ENCODE assay signal across 8 cellular contexts in the genomic region with DNA sequence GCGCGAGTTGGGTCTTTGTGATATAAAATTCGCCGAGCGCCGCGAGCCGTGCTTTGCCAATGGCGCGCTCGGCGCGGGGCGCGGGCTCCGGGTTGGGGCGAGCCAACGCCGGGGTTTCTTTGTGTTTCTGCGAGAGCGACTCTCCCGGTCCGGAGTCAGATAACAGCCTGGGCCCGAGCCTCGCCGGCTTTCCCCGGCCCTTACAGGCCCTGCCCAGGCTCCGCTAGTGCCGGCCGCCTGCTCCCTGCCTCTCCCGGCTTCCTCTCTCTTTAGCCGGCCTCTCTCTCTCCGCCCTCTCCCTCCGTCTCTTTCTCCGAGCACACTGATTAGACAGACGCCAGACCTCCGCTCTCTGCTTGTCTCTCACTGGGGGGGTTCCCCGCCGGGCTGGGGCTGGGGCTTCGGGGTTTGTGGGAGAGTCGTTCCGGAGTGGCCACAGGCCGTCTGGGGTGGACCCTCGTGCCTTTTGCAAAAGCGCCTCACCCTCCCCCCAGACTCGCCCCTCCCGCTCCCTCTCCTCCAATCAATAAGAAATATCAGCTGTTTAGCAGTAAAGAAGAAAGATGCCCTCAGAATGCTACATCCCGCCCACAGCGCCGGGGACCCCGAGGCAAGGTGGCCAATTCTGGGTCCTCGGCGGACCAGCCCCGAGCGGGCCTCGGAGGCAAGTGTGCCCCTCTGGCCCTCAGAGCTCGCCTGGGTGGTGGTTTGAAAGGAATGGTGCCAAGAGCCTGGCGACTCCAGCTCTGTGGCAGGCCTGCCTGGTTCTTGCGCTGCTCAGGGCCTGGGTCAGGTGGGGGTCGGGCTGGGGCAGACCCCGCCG. TPM values are rescaled to one million over a fixed set of nuclear protein-coding genes. Genes with fewer than 3 reads are reported as not detected.
A peak's percentile ranks its signal among the peaks of the same experiment; 100 is the strongest.
DNase-seq lines count a peak whose midpoint lies in the region; ATAC-seq and TF ChIP-seq lines count a peak whose summit lies in the region.

No MANE protein-coding gene starts in this region.

- BruUV-seq in PC-9 (replicated peaks; lab: Mats Ljungman, UMichigan): no TSS peak

- peak overlapping the region; percentile 55 for H3K27ac ChIP-seq in PC-9

- ATAC-seq in GM18873 (IDR thresholded peaks at IDR 0.05; ENCODE audit: low FRiP score, unreplicated experiment): no peak

- H3K9ac ChIP-seq in endocrine pancreas (ENCODE audit: control insufficient read depth, insufficient read depth, low read length): peak overlapping the region; percentile 22

- H3K27me3 ChIP-seq in PC-9 (ENCODE audit: insufficient read depth, low read depth): no peaks in the 10 kb centered on the region
- no peaks in the 10 kb centered on the region for H3K27me3 ChIP-seq in endocrine pancreas (ENCODE audit: control insufficient read depth, insufficient read depth, low read length)

- H4K20me1 ChIP-seq in PC-9 (ENCODE audit: insufficient read depth): peaks cover 44% of the 10 kb centered on the region

- intact Hi-C loops in PC-9 (cut with micrococcal nuclease; ENCODE audit: unreplicated experiment): no loop called here

- no peak for TF ChIP-seq CTCF in GM20000 (IDR thresholded peaks at IDR 0.05; ENCODE audit: extremely low read depth, missing control alignments)
- TF ChIP-seq CTCF in PC-9 (conservative IDR thresholded peaks at IDR 0.05): no peak

- no peaks in the 10 kb centered on the region for H3K9me3 ChIP-seq in PC-9 (ENCODE audit: insufficient read depth, low read depth)
- H3K9me3 ChIP-seq in endocrine pancreas (ENCODE audit: control insufficient read depth, low read length): no peaks in the 10 kb centered on the region

- H3K4me2 ChIP-seq in PC-9: peak overlapping the region; percentile 94

- POLR2A ChIA-PET in PC-9 (lab: Charles Lee; ENCODE audit: unreplicated experiment): interaction anchor here (0.6 kb wide), 1 partner anchor 458 kb away, joined by 23 read pairs; no protein-coding TSS in a partner anchor

- H3F3A ChIP-seq in PC-9 (ENCODE audit: insufficient read depth, low read depth): peaks cover 19% of the 10 kb centered on the region; the same call in 1 of the 2 replicates

- H3K79me2 ChIP-seq in PC-9 (ENCODE audit: low read depth): peaks cover 90% of the 10 kb centered on the region

- H3K36me3 ChIP-seq in PC-9 (ENCODE audit: low read depth): peaks cover 37% of the 10 kb centered on the region
- no peaks in the 10 kb centered on the region for H3K36me3 ChIP-seq in endocrine pancreas (ENCODE audit: control insufficient read depth, insufficient read depth, low read length)

- no peaks in the 10 kb centered on the region for H3K9me2 ChIP-seq in PC-9 (ENCODE audit: insufficient read depth)

- H2AFZ ChIP-seq in PC-9: peak overlapping the region; percentile 61

- H3K4me3 ChIP-seq in PC-9 (peak overlapping the region; percentile 90), endocrine pancreas (ENCODE audit: control insufficient read depth, insufficient read depth, low read length) (peak overlapping the region; percentile 64)

- CTCF ChIA-PET in PC-9 (lab: Charles Lee): interaction anchor here (0.6 kb wide), 1 partner anchor 305 kb away, joined by 6 read pairs; no protein-coding TSS in a partner anchor

- H3K4me1 ChIP-seq in PC-9 (replicated peaks; ENCODE audit: insufficient read depth) (peaks cover 59% of the 10 kb centered on the region), endocrine pancreas (ENCODE audit: control insufficient read depth, insufficient read depth, low read length) (no peaks in the 10 kb centered on the region)

- DNase-seq in GM20000 (ENCODE audit: low spot score): peak; percentile 25
- DNase-seq in PC-9: no peak
- DNase-seq in myocyte (ENCODE audit: low read depth): peak; percentile 61
- DNase-seq in T1000 (lab: John Stamatoyannopoulos, UW): no peak
- no peak for DNase-seq in NCI-H1436 treated with DMSO at 0.1 percent for 48 hours (lab: John Stamatoyannopoulos, UW)
- DNase-seq in effector CD8-positive, alpha-beta T cell (lab: John Stamatoyannopoulos, UW): no peak

RNA-seq across cellular contexts. Expression of a gene that starts 2.9 kb away (rescaled TPM):
- total RNA-seq in PC-9 (2021) (48.4 and 72.1 TPM in 2 replicates), myocyte (6.5 and 8.7 TPM in 2 replicates)
- 45.5 TPM for polyA plus RNA-seq in myocyte (2012)

Comparison
In these comparisons a context has a peak if more than half of its experiments do, and no peak if none do; other contexts are left out.
1. DNase-seq: peak in GM20000 (single experiment) and myocyte (single experiment); none in PC-9 (0 of 2), T1000 (single experiment), NCI-H1436 treated with DMSO at 0.1 percent for 48 hours (single experiment) and effector CD8-positive, alpha-beta T cell (single experiment).